Comparison of ENCODE assay signal across 13 cellular contexts in the genomic region with DNA sequence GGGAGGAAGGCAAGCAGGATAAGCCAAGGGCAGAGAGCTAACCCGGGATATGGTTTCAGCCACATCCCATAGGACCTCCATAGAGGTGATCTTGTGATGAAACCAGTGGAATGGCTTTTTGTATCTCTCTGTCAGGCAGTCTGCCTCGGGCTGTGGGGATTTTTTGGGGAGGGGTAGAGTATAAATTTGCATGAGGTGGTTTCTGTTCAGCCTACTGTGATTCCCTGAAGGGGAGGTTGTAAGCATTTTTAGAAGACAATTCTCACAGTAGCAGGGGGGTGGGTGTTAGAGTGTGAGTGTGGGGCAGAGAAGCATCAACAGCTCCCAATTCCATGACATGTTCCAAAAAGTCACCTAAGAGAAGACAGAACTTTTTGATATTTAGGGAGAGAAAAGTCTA. TPM values are rescaled to one million over a fixed set of nuclear protein-coding genes. Genes with fewer than 3 reads are reported as not detected.
DNase-seq lines count a peak whose midpoint lies in the region; ATAC-seq and TF ChIP-seq lines count a peak whose summit lies in the region.
"Had no signal": no experiment of that assay in that cellular context is flagged by ENCODE, and none has a peak within 500 bp of the region (broad histone marks: within the 10 kb centered on the region; RNA-seq: fewer than 3 reads in every experiment).

No MANE protein-coding gene starts in this region.

- H3K4ac ChIP-seq in H9 (ENCODE audit: low read depth, low read length): no peak overlapping the region

- no peak overlapping the region for H2AK5ac ChIP-seq in H9 (ENCODE audit: insufficient read length, low read length)

- H3K79me2 ChIP-seq in H9 (ENCODE audit: insufficient read depth, low read length) (no peaks in the 10 kb centered on the region), osteoblast (ENCODE audit: insufficient read depth, low read length) (no peaks in the 10 kb centered on the region)

- H3K9ac ChIP-seq in H9 (ENCODE audit: extremely low read depth, insufficient read length, low read length): no peak overlapping the region

- no peak overlapping the region for H3K27ac ChIP-seq in H9 (ENCODE audit: insufficient read length, low read depth, low read length)
- H3K27ac ChIP-seq in osteoblast (ENCODE audit: low read depth, low read length): peak overlapping the region; percentile 14
- no peak overlapping the region for H3K27ac ChIP-seq in ovary
- H3K27ac ChIP-seq in lower lobe of right lung: no peak overlapping the region
- H3K27ac ChIP-seq: Peyer's patch had no signal

- H3K4me3 ChIP-seq in osteoblast (ENCODE audit: insufficient read depth, low read length) (no peak overlapping the region), ovary (no peak overlapping the region), lower lobe of right lung (no peak overlapping the region)
- H3K4me3 ChIP-seq: Peyer's patch had no signal

- H3K56ac ChIP-seq in H9 (ENCODE audit: insufficient read length, low read depth, low read length): no peak overlapping the region

- ATAC-seq in GM18907 (IDR thresholded peaks at IDR 0.05; ENCODE audit: unreplicated experiment) (peak; percentile 93), HG03354 (IDR thresholded peaks at IDR 0.05; ENCODE audit: poor library complexity, severe bottlenecking, unreplicated experiment) (peak; percentile 97), lower lobe of right lung (no peak)
- ATAC-seq in stimulated activated naive CD8-positive, alpha-beta T cell treated with anti-CD3 and anti-CD28 coated beads, Interleukin-15, Interleukin-2, amounts not matched to agents 100 U/mL and 50 U/mL, for 24 hours: no peak

- H3K27ac Mint-ChIP-seq in H9: peak overlapping the region in 2 of 3 experiments; percentile 18 to 72; a peak in 2 of 7 replicates
- H3K27ac Mint-ChIP-seq: activated naive CD4-positive, alpha-beta T cell treated with anti-CD3 and anti-CD28 coated beads for 36 hours had no signal

- peaks cover 1% of the 10 kb centered on the region for H3K27me3 Mint-ChIP-seq in H9 (ENCODE audit: low read depth)

- H3K9me3 ChIP-seq in H9 (ENCODE audit: control insufficient read depth, low read depth, low read length) (no peaks in the 10 kb centered on the region), osteoblast (ENCODE audit: low read depth, low read length) (no peaks in the 10 kb centered on the region), ovary (no peaks in the 10 kb centered on the region), lower lobe of right lung (no peaks in the 10 kb centered on the region)
- H3K9me3 ChIP-seq: Peyer's patch had no signal

- no CpG with 5 or more reads among the region's 2 CpGs for WGBS in H9 (ENCODE audit: extremely low coverage, insufficient read length, low lambda C conversion rate)
- WGBS in ovary, 3 donors: 65 to 74% (median 70%) methylated on average over 2 of the region's 2 CpGs

- H4K20me1 ChIP-seq in H9 (ENCODE audit: control insufficient read depth, insufficient read depth, insufficient read length): no peaks in the 10 kb centered on the region
- H4K20me1 ChIP-seq in osteoblast (ENCODE audit: insufficient read depth, low read length): no peaks in the 10 kb centered on the region

- H4K8ac ChIP-seq in H9 (replicated peaks; ENCODE audit: insufficient read length, low read depth, low read length): no peak overlapping the region

- H3K18ac ChIP-seq in H9 (ENCODE audit: insufficient read length, low read depth, low read length): no peak overlapping the region

- no peak for TF ChIP-seq EP300 in ovary (IDR thresholded peaks at IDR 0.05)

- H3K23me2 ChIP-seq in H9 (ENCODE audit: insufficient read length, low read depth, low read length, poor library complexity, severe bottlenecking): no peaks in the 10 kb centered on the region

- no peak overlapping the region for H3K4me3 Mint-ChIP-seq in H9
- H3K4me3 Mint-ChIP-seq: activated naive CD4-positive, alpha-beta T cell treated with anti-CD3 and anti-CD28 coated beads for 36 hours had no signal

- H3K27me3 ChIP-seq in H9 (ENCODE audit: insufficient read depth, low read length) (no peaks in the 10 kb centered on the region), osteoblast (ENCODE audit: insufficient read depth, low read length) (no peaks in the 10 kb centered on the region), ovary (no peaks in the 10 kb centered on the region), lower lobe of right lung (ENCODE audit: low read depth) (no peaks in the 10 kb centered on the region)
- H3K27me3 ChIP-seq: Peyer's patch had no signal

- no peak overlapping the region for H3K14ac ChIP-seq in H9 (ENCODE audit: insufficient read depth, low read length)

- H3K4me2 ChIP-seq in H9 (ENCODE audit: insufficient read depth, insufficient read length, low read length) (no peak overlapping the region), osteoblast (ENCODE audit: insufficient read depth, low read length) (no peak overlapping the region)

- no peaks in the 10 kb centered on the region for H3K36me3 Mint-ChIP-seq in H9 (ENCODE audit: insufficient read depth in 1 of 3, low read depth in 3 of 3)

- no peak overlapping the region for H3T11ph ChIP-seq in H9 (ENCODE audit: low read length)

- TF ChIP-seq CTCF in H9 (conservative IDR thresholded peaks at IDR 0.05) (no peak), osteoblast (IDR thresholded peaks at IDR 0.05; ENCODE audit: extremely low read depth, low read depth, low read length) (no peak), ovary (IDR thresholded peaks at IDR 0.05) (no peak), lower lobe of right lung (IDR thresholded peaks at IDR 0.05) (no peak)

- no peak overlapping the region for H4K5ac ChIP-seq in H9 (ENCODE audit: insufficient read length, low read depth, low read length)

- H2BK15ac ChIP-seq in H9 (ENCODE audit: low read depth, low read length): no peak overlapping the region

- H3K36me3 ChIP-seq in osteoblast (ENCODE audit: insufficient read depth, low read length) (no peaks in the 10 kb centered on the region), ovary (no peaks in the 10 kb centered on the region), lower lobe of right lung (no peaks in the 10 kb centered on the region)
- H3K36me3 ChIP-seq: Peyer's patch had no signal

- peaks cover 0 to 4% of the 10 kb centered on the region in 2 experiments; a peak in 1 of 4 replicates for H3K4me1 Mint-ChIP-seq in H9

- H2BK5ac ChIP-seq in H9 (ENCODE audit: insufficient read length, low read length): no peak overlapping the region

- no peak overlapping the region for H4K91ac ChIP-seq in H9 (ENCODE audit: insufficient read length, low read depth, low read length)

- TF ChIP-seq POLR2A in ovary (IDR thresholded peaks at IDR 0.05): no peak

- H3K23ac ChIP-seq in H9 (ENCODE audit: insufficient read length, low read depth, low read length): no peak overlapping the region

- DNase-seq in H9 (no peak), osteoblast (ENCODE audit: insufficient read length, low spot score, missing footprints) (no peak), NCI-H774 (lab: John Stamatoyannopoulos, UW) (no peak), ovary (no peak), lower lobe of right lung (no peak)
- DNase-seq in stimulated activated naive CD8-positive, alpha-beta T cell treated with anti-CD3 and anti-CD28 coated beads, Interleukin-15, Interleukin-2, amounts not matched to agents 100 U/mL and 50 U/mL, for 24 hours: no peak
- DNase-seq: activated naive CD4-positive, alpha-beta T cell treated with anti-CD3 and anti-CD28 coated beads for 36 hours; GOT3 had no signal

- no peak overlapping the region for H2BK12ac ChIP-seq in H9 (ENCODE audit: insufficient read length, low read depth, low read length)

- no peaks in the 10 kb centered on the region for H3K79me1 ChIP-seq in H9 (ENCODE audit: insufficient read depth, low read depth, low read length, poor library complexity, severe bottlenecking)

- intact Hi-C loops in ovary (cut with DNase I) (no loop called here), lower lobe of right lung (cut with DNase I) (no loop called here)

- no peaks in the 10 kb centered on the region for H3K9me3 Mint-ChIP-seq in H9

- no peaks in the 10 kb centered on the region for H3K4me1 ChIP-seq in H9 (ENCODE audit: insufficient read depth, low read length)
- H3K4me1 ChIP-seq in osteoblast (ENCODE audit: insufficient read depth, low read length): peaks cover 39% of the 10 kb centered on the region
- no peaks in the 10 kb centered on the region for H3K4me1 ChIP-seq in ovary (ENCODE audit: insufficient read depth)
- H3K4me1 ChIP-seq in lower lobe of right lung: peaks cover 7% of the 10 kb centered on the region
- H3K4me1 ChIP-seq: Peyer's patch had no signal

- H2BK20ac ChIP-seq in H9 (ENCODE audit: low read depth, low read length, poor library complexity, severe bottlenecking): no peak overlapping the region

- H2AFZ ChIP-seq in H9 (ENCODE audit: low read length): no peak overlapping the region
- H2AFZ ChIP-seq in osteoblast (ENCODE audit: low read length): no peak overlapping the region

- no peak overlapping the region for H2BK120ac ChIP-seq in H9 (ENCODE audit: low read depth, low read length, poor library complexity, severe bottlenecking)

RNA-seq across cellular contexts. Expression of a gene that starts 11.8 kb away (rescaled TPM):
- total RNA-seq in H9 (2021) (not detected in 2 replicates), osteoblast (not detected in 2 replicates), ovary (under 1 TPM in 2 of 7 donors, not detected in 5; 0.22 TPM), lower lobe of right lung (not detected)
- not detected for polyA plus RNA-seq in ovary
- total RNA-seq: activated naive CD4-positive, alpha-beta T cell treated with anti-CD3 and anti-CD28 coated beads for 36 hours; dermis microvascular lymphatic vessel endothelial cell; mesenteric fat pad; Peyer's patch had no signal

RNA-seq across cellular contexts. Expression of a gene that starts 37.0 kb away (rescaled TPM):
- total RNA-seq in H9 (2021): not detected in 2 replicates
- total RNA-seq in osteoblast: not detected in 2 replicates
- not detected for total RNA-seq in ovary
- polyA plus RNA-seq in ovary: not detected
- not detected for total RNA-seq in lower lobe of right lung
- total RNA-seq: activated naive CD4-positive, alpha-beta T cell treated with anti-CD3 and anti-CD28 coated beads for 36 hours; dermis microvascular lymphatic vessel endothelial cell; mesenteric fat pad; Peyer's patch had no signal

RNA-seq across cellular contexts. Expression of a gene that starts 52.9 kb away (rescaled TPM):
- total RNA-seq in H9 (2021): 0.72 and 1.5 TPM in 2 replicates
- total RNA-seq in osteoblast: not detected in 2 replicates
- total RNA-seq in ovary: 1 to 10 TPM in 2 of 7 donors, under 1 TPM in 4, not detected in 1; 0.20 to 2.5 (median 0.78) TPM
- polyA plus RNA-seq in ovary: under 1 TPM; 0.11 to 0.13 TPM
- 1.6 TPM for total RNA-seq in lower lobe of right lung
- total RNA-seq: mesenteric fat pad, Peyer's patch had no signal

Comparison
In these comparisons a context has a peak if more than half of its experiments do, and no peak if none do; other contexts are left out.
1. ATAC-seq: peak in GM18907 (single experiment) and HG03354 (single experiment); none in lower lobe of right lung (0 of 2) and stimulated activated naive CD8-positive, alpha-beta T cell treated with anti-CD3 and anti-CD28 coated beads, Interleukin-15, Interleukin-2, amounts not matched to agents 100 U/mL and 50 U/mL, for 24 hours (single experiment).